In genomic region chr4:169100656-169101055, GRCh38 we compare ENCODE assay signal across 15 cellular contexts.
DNase-seq lines count a peak whose midpoint lies in the region; ATAC-seq lines count a peak whose summit lies in the region.
"Had no signal": no experiment of that assay in that cellular context is flagged by ENCODE, and none has a peak within 500 bp of the region (broad histone marks: within the 10 kb centered on the region; RNA-seq: fewer than 3 reads in every experiment).

No MANE protein-coding gene starts in this region.

- intact Hi-C loops in dendritic cell treated with granulocyte-macrophage colony-stimulating factor and Interleukin-4, amounts not matched to agents 40 ng/mL and 50 ng/mL, for 4 days (cut with micrococcal nuclease) = no loop called here

- H3K27me3 Mint-ChIP-seq in dendritic cell treated with granulocyte-macrophage colony-stimulating factor and Interleukin-4, amounts not matched to agents 40 ng/mL and 50 ng/mL, for 4 days = no peaks in the 10 kb centered on the region

- no peak overlapping the region for H3K4me3 Mint-ChIP-seq in dendritic cell treated with granulocyte-macrophage colony-stimulating factor and Interleukin-4, amounts not matched to agents 40 ng/mL and 50 ng/mL, for 4 days

- H3K27ac Mint-ChIP-seq in dendritic cell treated with granulocyte-macrophage colony-stimulating factor and Interleukin-4, amounts not matched to agents 40 ng/mL and 50 ng/mL, for 4 days = peak overlapping the region; percentile 21

- peaks cover 2% of the 10 kb centered on the region for H3K36me3 ChIP-seq in H7 (replicated peaks; ENCODE audit: control insufficient read depth, insufficient read depth, low read length)

- peak; percentile 76 for DNase-seq in D341Med (ENCODE audit: low spot score)
- DNase-seq in retina = peak; percentile 49
- DNase-seq in stimulated activated naive CD4-positive, alpha-beta T cell (lab: John Stamatoyannopoulos, UW) = no peak
- DNase-seq in H7 = no peak
- DNase-seq in activated naive CD4-positive, alpha-beta T cell treated with anti-CD3 and anti-CD28 coated beads, Interleukin-2, amount 50 U/mL, for 16 hours = no peak
- DNase-seq: activated CD4-positive, CD25-positive, alpha-beta regulatory T cell; effector CD8-positive, alpha-beta T cell; foreskin melanocyte; islet precursor cell; NCI-H1694 treated with DMSO at 0.1 percent for 48 hours; SIG-M5; stimulated activated CD4-positive, alpha-beta T cell treated with anti-CD3 and anti-CD28 coated beads, Interleukin-15, amount 100 ng/mL, for 24 hours had no signal

- H3K4me3 ChIP-seq in H7 (ENCODE audit: insufficient read depth, low read depth, low read length) = no peak overlapping the region

- H3K4me1 Mint-ChIP-seq in dendritic cell treated with granulocyte-macrophage colony-stimulating factor and Interleukin-4, amounts not matched to agents 40 ng/mL and 50 ng/mL, for 4 days (ENCODE audit: low read depth) = peaks cover 20% of the 10 kb centered on the region

- ATAC-seq in HG03354 (IDR thresholded peaks at IDR 0.05; ENCODE audit: poor library complexity, severe bottlenecking, unreplicated experiment) = peak; percentile 23
- ATAC-seq in GM21360 (IDR thresholded peaks at IDR 0.05; ENCODE audit: unreplicated experiment) = no peak

- H3K36me3 Mint-ChIP-seq in dendritic cell treated with granulocyte-macrophage colony-stimulating factor and Interleukin-4, amounts not matched to agents 40 ng/mL and 50 ng/mL, for 4 days (ENCODE audit: low read depth) = no peaks in the 10 kb centered on the region

- no peaks in the 10 kb centered on the region for H3K9me3 Mint-ChIP-seq in dendritic cell treated with granulocyte-macrophage colony-stimulating factor and Interleukin-4, amounts not matched to agents 40 ng/mL and 50 ng/mL, for 4 days

- no peaks in the 10 kb centered on the region for H3K27me3 ChIP-seq in H7 (ENCODE audit: control insufficient read depth, insufficient read depth, low read length)

Comparison
In these comparisons a context has a peak if more than half of its experiments do, and no peak if none do; other contexts are left out.
1. DNase-seq: peak in D341Med (single experiment) and retina (single experiment); none in stimulated activated naive CD4-positive, alpha-beta T cell (0 of 6), H7 (single experiment) and activated naive CD4-positive, alpha-beta T cell treated with anti-CD3 and anti-CD28 coated beads, Interleukin-2, amount 50 U/mL, for 16 hours (single experiment).